Comparison of ENCODE assay signal across 15 cellular contexts in genomic region chr20:38201356-38201755, GRCh38. TPM values are rescaled to one million over a fixed set of nuclear protein-coding genes. Genes with fewer than 3 reads are reported as not detected.
A peak's percentile ranks its signal among the peaks of the same experiment; 100 is the strongest.
DNase-seq lines count a peak whose midpoint lies in the region; ATAC-seq and TF ChIP-seq lines count a peak whose summit lies in the region.
"Had no signal": no experiment of that assay in that cellular context is flagged by ENCODE, and none has a peak within 500 bp of the region (broad histone marks: within the 10 kb centered on the region; RNA-seq: fewer than 3 reads in every experiment).

No MANE protein-coding gene starts in this region.

- H3K4me1 Mint-ChIP-seq in osteocyte (ENCODE audit: unreplicated experiment) = peaks cover 23% of the 10 kb centered on the region

- ATAC-seq in GM18861 (IDR thresholded peaks at IDR 0.05; ENCODE audit: unreplicated experiment) (no peak), GM19467 (IDR thresholded peaks at IDR 0.05; ENCODE audit: unreplicated experiment) (no peak)

- no peaks in the 10 kb centered on the region for H3K36me3 Mint-ChIP-seq in osteocyte (ENCODE audit: unreplicated experiment)
- H3K36me3 Mint-ChIP-seq: brain had no signal

- intact Hi-C loops in A673 (cut with micrococcal nuclease; ENCODE audit: unreplicated experiment) = no loop called here

- no TSS peak for BruUV-seq in A673 (replicated peaks; lab: Mats Ljungman, UMichigan)

- no peaks in the 10 kb centered on the region for H3K27me3 Mint-ChIP-seq in osteocyte (ENCODE audit: unreplicated experiment)

- POLR2A ChIA-PET in A673 (lab: Charles Lee; ENCODE audit: low non-redundant PET) = no interaction called here

- H3K4me3 Mint-ChIP-seq in osteocyte (ENCODE audit: unreplicated experiment) = no peak overlapping the region
- H3K4me3 Mint-ChIP-seq: brain, nephron had no signal

- no peak overlapping the region for H3K4me3 ChIP-seq in A673 (ENCODE audit: low read depth, low read length, poor library complexity, severe bottlenecking)
- H3K4me3 ChIP-seq: thoracic aorta had no signal

- H3K27ac ChIP-seq in A673 (ENCODE audit: low read depth, low read length, poor library complexity, severe bottlenecking) = no peak overlapping the region
- H3K27ac ChIP-seq: thoracic aorta had no signal

- H3K9me3 Mint-ChIP-seq in osteocyte (ENCODE audit: unreplicated experiment) = peaks cover 1% of the 10 kb centered on the region
- H3K9me3 Mint-ChIP-seq: nephron had no signal

- DNase-seq in EH (ENCODE audit: low read depth) = peak; percentile 93
- DNase-seq in RKO (ENCODE audit: low spot score) = peak; percentile 70
- DNase-seq in fibroblast of gingiva (ENCODE audit: low read depth) = peak; percentile 40
- DNase-seq in osteocyte (ENCODE audit: extremely low spot score, unreplicated experiment) = no peak
- DNase-seq in A673 (ENCODE audit: low spot score) = no peak
- DNase-seq in cortex of kidney (lab: John Stamatoyannopoulos, UW) = no peak
- DNase-seq: activated CD4-positive, alpha-beta T cell treated with anti-CD3 and anti-CD28 coated beads, Interleukin-2, amount 50 U/mL, for 48 hours; DMS153; NCI-H2029; SHP77 had no signal

- no peaks in the 10 kb centered on the region for H3K36me3 ChIP-seq in A673 (ENCODE audit: insufficient read depth, low read length, poor library complexity, severe bottlenecking)
- H3K36me3 ChIP-seq: thoracic aorta had no signal

- H3K27me3 ChIP-seq in A673 (replicated peaks; ENCODE audit: insufficient read depth, low read depth, low read length, poor library complexity) = peaks cover 35% of the 10 kb centered on the region

- no peaks in the 10 kb centered on the region for H3K4me1 ChIP-seq in A673 (ENCODE audit: insufficient read depth, low read length, poor library complexity, severe bottlenecking)

- TF ChIP-seq CTCF in osteocyte (IDR thresholded peaks at IDR 0.05) = no peak
- TF ChIP-seq CTCF in A673 (conservative IDR thresholded peaks at IDR 0.05; ENCODE audit: low read depth, low read length) = no peak

- H3K27ac Mint-ChIP-seq in osteocyte (ENCODE audit: unreplicated experiment) = peak overlapping the region; percentile 52
- H3K27ac Mint-ChIP-seq: brain, nephron had no signal

- H3K9me3 ChIP-seq in A673 (ENCODE audit: low read depth, low read length, poor library complexity, severe bottlenecking) = no peaks in the 10 kb centered on the region
- H3K9me3 ChIP-seq: thoracic aorta had no signal

- CTCF ChIA-PET in A673 (lab: Charles Lee) = interaction anchor here (0.5 kb wide), 1 partner anchor 226 kb away, joined by 7 read pairs; no protein-coding TSS in a partner anchor

RNA-seq across cellular contexts. Expression of gene TGM2, which starts 36.3 kb away (rescaled TPM):
- total RNA-seq in osteocyte (29.2 and 32.7 TPM in 2 replicates), A673 (2021) (0.43 and 0.85 TPM in 2 replicates)

RNA-seq across cellular contexts. Expression of gene KIAA1755, which starts 59.2 kb away (rescaled TPM):
- 50.2 and 60.6 TPM in 2 replicates for total RNA-seq in osteocyte
- not detected in 2 replicates for total RNA-seq in A673 (2021)

Comparison
In these comparisons a context has a peak if more than half of its experiments do, and no peak if none do; other contexts are left out.
1. DNase-seq: peak in EH (single experiment), RKO (single experiment) and fibroblast of gingiva (single experiment); none in osteocyte (single experiment), A673 (single experiment) and cortex of kidney (single experiment).
2. RNA of gene TGM2, which starts 36.3 kb away (total RNA-seq): 29.2 to 32.7 TPM in osteocyte; 0.43 to 0.85 TPM in A673; every median in the first group is over 10 times any median in the second.
3. RNA of gene KIAA1755, which starts 59.2 kb away (total RNA-seq): 50.2 to 60.6 TPM in osteocyte; not detected in A673; every median in the first group is over 10 times any median in the second.